ENCODE assay signal across 14 cellular contexts in genomic region chr15:41919954-41920538, GRCh38. TPM values are rescaled to one million over a fixed set of nuclear protein-coding genes. Genes with fewer than 3 reads are reported as not detected.
DNase-seq lines count a peak whose midpoint lies in the region; ATAC-seq and TF ChIP-seq lines count a peak whose summit lies in the region.
"Had no signal": no experiment of that assay in that cellular context is flagged by ENCODE, and none has a peak within 500 bp of the region (broad histone marks: within the 10 kb centered on the region; RNA-seq: fewer than 3 reads in every experiment).

No MANE protein-coding gene starts in this region.

- no peaks in the 10 kb centered on the region for H3K27me3 ChIP-seq in brain microvascular endothelial cell (replicated peaks)
- H3K27me3 ChIP-seq: Peyer's patch had no signal

- BruUV-seq in Calu3 (replicated peaks; lab: Mats Ljungman, UMichigan), result no TSS peak

- H3K27ac Mint-ChIP-seq in stimulated activated effector memory CD8-positive, alpha-beta T cell treated with anti-CD3 and anti-CD28 coated beads, Interleukin-12 subunit alpha, Interleukin-12 subunit beta, amount 100 ng/mL, for 72 hours, result peak overlapping the region; percentile 50
- no peak overlapping the region for H3K27ac Mint-ChIP-seq in Calu3 (ENCODE audit: unreplicated experiment)
- H3K27ac Mint-ChIP-seq: WTC11 had no signal

- no peak for ATAC-seq in stimulated activated effector memory CD8-positive, alpha-beta T cell treated with anti-CD3 and anti-CD28 coated beads, Interleukin-12 subunit alpha, Interleukin-12 subunit beta, amount 100 ng/mL, for 72 hours
- ATAC-seq: WTC11 had no signal

- in situ Hi-C loops in brain microvascular endothelial cell (cut with HindIII; ENCODE audit: low pct_ligation_motif_present, low sequenced_read_pairs), result no loop called here

- H3K36me3 Mint-ChIP-seq in stimulated activated effector memory CD8-positive, alpha-beta T cell treated with anti-CD3 and anti-CD28 coated beads, Interleukin-12 subunit alpha, Interleukin-12 subunit beta, amount 100 ng/mL, for 72 hours, result peaks cover 96% of the 10 kb centered on the region
- peaks cover 29% of the 10 kb centered on the region for H3K36me3 Mint-ChIP-seq in Calu3 (ENCODE audit: insufficient read depth, unreplicated experiment)

- H3K4me1 Mint-ChIP-seq in stimulated activated effector memory CD8-positive, alpha-beta T cell treated with anti-CD3 and anti-CD28 coated beads, Interleukin-12 subunit alpha, Interleukin-12 subunit beta, amount 100 ng/mL, for 72 hours, result peaks cover 15% of the 10 kb centered on the region
- peaks cover 18% of the 10 kb centered on the region for H3K4me1 Mint-ChIP-seq in Calu3 (ENCODE audit: low read depth, unreplicated experiment)

- H3K4me3 Mint-ChIP-seq in stimulated activated effector memory CD8-positive, alpha-beta T cell treated with anti-CD3 and anti-CD28 coated beads, Interleukin-12 subunit alpha, Interleukin-12 subunit beta, amount 100 ng/mL, for 72 hours, result no peak overlapping the region
- H3K4me3 Mint-ChIP-seq in Calu3 (ENCODE audit: low read depth, unreplicated experiment), result no peak overlapping the region
- H3K4me3 Mint-ChIP-seq: WTC11 had no signal

- peaks cover 13% of the 10 kb centered on the region for H3K36me3 ChIP-seq in brain microvascular endothelial cell (replicated peaks)

- H3K4me3 ChIP-seq in brain microvascular endothelial cell (ENCODE audit: low read depth, low read length), result no peak overlapping the region
- H3K4me3 ChIP-seq: Peyer's patch had no signal

- intact Hi-C loops in Calu3 (cut with micrococcal nuclease; ENCODE audit: unreplicated experiment), result no loop called here

- TF ChIP-seq CTCF in brain microvascular endothelial cell (IDR thresholded peaks at IDR 0.05; ENCODE audit: low read depth, low read length, missing control alignments) (no peak), Calu3 (IDR thresholded peaks at IDR 0.05; ENCODE audit: unreplicated experiment) (no peak)

- CTCF ChIA-PET in HEK293T (lab: Yijun Ruan, JAX), result no interaction called here
- CTCF ChIA-PET in Calu3 (lab: Charles Lee), result no interaction called here

- DNase-seq in LHCN-M2 (ENCODE audit: low read depth) (peak; percentile 97), brain microvascular endothelial cell (peak; percentile 91), iris pigment epithelial cell (ENCODE audit: low read depth) (peak; percentile 84), retina (no peak), HEK293T (ENCODE audit: extremely low spot score) (no peak), Calu3 (no peak), activated gamma-delta T cell (lab: John Stamatoyannopoulos, UW) (no peak)
- no peak for DNase-seq in stimulated activated effector memory CD8-positive, alpha-beta T cell treated with anti-CD3 and anti-CD28 coated beads, Interleukin-12 subunit alpha, Interleukin-12 subunit beta, amount 100 ng/mL, for 72 hours (ENCODE audit: low spot score in 2 of 2)
- DNase-seq: activated effector memory CD4-positive, alpha-beta T cell treated with anti-CD3 and anti-CD28 coated beads, Interleukin-2, amount 50 U/mL, for 16 hours; DND-41; kidney; NCI-H1930; Peyer's patch had no signal

- no peaks in the 10 kb centered on the region for H3K27me3 Mint-ChIP-seq in Calu3 (ENCODE audit: unreplicated experiment)

- peak overlapping the region; percentile 51 for H3K27ac ChIP-seq in brain microvascular endothelial cell

- POLR2A ChIA-PET in HEK293T (lab: Yijun Ruan, JAX), result no interaction called here

- H3K9me3 Mint-ChIP-seq in stimulated activated effector memory CD8-positive, alpha-beta T cell treated with anti-CD3 and anti-CD28 coated beads, Interleukin-12 subunit alpha, Interleukin-12 subunit beta, amount 100 ng/mL, for 72 hours, result no peaks in the 10 kb centered on the region
- no peaks in the 10 kb centered on the region for H3K9me3 Mint-ChIP-seq in Calu3 (ENCODE audit: low read depth, unreplicated experiment)
- H3K9me3 Mint-ChIP-seq: WTC11 had no signal

TF ChIP-seq in HEK293T, 16 proteins besides CTCF, POLR2A, EP300 and RAD21:
- TF ChIP-seq FOXK2 (IDR thresholded peaks at IDR 0.05) (no peak), L3MBTL2 (conservative IDR thresholded peaks at IDR 0.05) (no peak), TARDBP (IDR thresholded peaks at IDR 0.05) (no peak), FOXA1 (IDR thresholded peaks at IDR 0.05) (no peak), ZNF384 (IDR thresholded peaks at IDR 0.05) (no peak), LEF1 (IDR thresholded peaks at IDR 0.05; ENCODE audit: borderline replicate concordance) (no peak), PKNOX1 (IDR thresholded peaks at IDR 0.05) (no peak), FOXM1 (IDR thresholded peaks at IDR 0.05; ENCODE audit: borderline replicate concordance) (no peak), NFRKB (IDR thresholded peaks at IDR 0.05) (no peak), HDGF (IDR thresholded peaks at IDR 0.05; ENCODE audit: borderline replicate concordance) (no peak), ELF4 (IDR thresholded peaks at IDR 0.05) (no peak), ARNT (IDR thresholded peaks at IDR 0.05) (no peak), SP1 (IDR thresholded peaks at IDR 0.05) (no peak), CTBP1 (IDR thresholded peaks at IDR 0.05; ENCODE audit: borderline replicate concordance) (no peak), BHLHE40 (IDR thresholded peaks at IDR 0.05; ENCODE audit: borderline replicate concordance) (no peak)

RNA-seq across cellular contexts. Expression of gene SPTBN5, which starts 26.2 kb away (rescaled TPM):
- 0.69 and 0.90 TPM in 2 replicates for total RNA-seq in LHCN-M2 (2014; rRNA removed)
- 0.28 TPM for polyA plus RNA-seq in LHCN-M2 (2012)
- total RNA-seq in Calu3 (2022), result 0.64 and 0.69 TPM in 2 replicates

RNA-seq across cellular contexts. Expression of gene EHD4, which starts 52.3 kb away (rescaled TPM):
- total RNA-seq in LHCN-M2 (2014; rRNA removed) (19.8 and 20.6 TPM in 2 replicates), Calu3 (2022) (20.2 and 20.7 TPM in 2 replicates)
- 19.3 TPM for polyA plus RNA-seq in LHCN-M2 (2012)

Comparison
In these comparisons a context has a peak if more than half of its experiments do, and no peak if none do; other contexts are left out.
1. DNase-seq: peak in LHCN-M2 (single experiment), brain microvascular endothelial cell (single experiment) and iris pigment epithelial cell (single experiment); none in stimulated activated effector memory CD8-positive, alpha-beta T cell treated with anti-CD3 and anti-CD28 coated beads, Interleukin-12 subunit alpha, Interleukin-12 subunit beta, amount 100 ng/mL, for 72 hours (0 of 2), retina (single experiment), HEK293T (single experiment), Calu3 (single experiment) and activated gamma-delta T cell (single experiment).